ENCODE assay signal across 1 cellular context in the genomic region with DNA sequence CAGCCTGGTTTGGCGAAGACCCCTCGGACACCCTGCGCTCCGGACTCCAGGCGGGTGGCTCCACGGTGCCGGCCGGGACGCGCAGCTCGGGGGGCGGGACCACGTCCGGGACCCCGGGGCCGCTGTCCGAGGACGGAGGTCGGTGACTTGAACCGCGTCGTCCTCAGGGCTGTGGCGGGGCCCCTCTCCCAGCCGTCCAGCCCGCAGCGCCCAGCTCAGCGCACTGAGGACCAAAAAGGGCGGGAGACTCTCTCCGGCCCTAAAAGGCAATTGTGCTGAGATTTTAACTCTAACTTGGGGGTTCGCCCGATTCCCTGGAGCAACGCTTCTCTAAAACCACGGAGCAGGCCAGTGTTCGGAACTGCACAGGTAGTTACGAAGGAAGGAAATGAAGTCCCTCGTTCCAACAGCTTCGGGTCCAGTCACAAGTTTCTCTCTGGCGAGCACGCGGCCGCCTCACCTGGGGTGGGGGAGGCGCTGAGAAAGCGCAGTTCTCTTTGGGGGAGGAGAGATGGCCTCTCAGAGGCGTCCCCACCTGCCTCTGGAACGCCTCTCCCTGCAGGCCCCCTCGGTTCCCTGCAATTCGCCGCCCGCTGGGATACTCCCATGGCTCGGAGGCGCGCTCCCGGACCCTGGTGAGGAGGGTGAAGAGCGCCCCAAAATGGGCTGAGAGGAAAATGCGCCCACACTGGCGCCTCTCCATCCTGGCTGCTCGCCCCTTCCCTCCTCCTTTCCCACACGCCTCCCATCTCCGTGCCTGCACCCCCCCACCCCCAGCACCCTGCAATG.
TF ChIP-seq lines count a peak whose summit lies in the region.

No MANE protein-coding gene starts in this region.

TF ChIP-seq in WTC11, 78 proteins besides CTCF, POLR2A, EP300 and RAD21 (continued from another document):
- TF ChIP-seq, protein P1, sequence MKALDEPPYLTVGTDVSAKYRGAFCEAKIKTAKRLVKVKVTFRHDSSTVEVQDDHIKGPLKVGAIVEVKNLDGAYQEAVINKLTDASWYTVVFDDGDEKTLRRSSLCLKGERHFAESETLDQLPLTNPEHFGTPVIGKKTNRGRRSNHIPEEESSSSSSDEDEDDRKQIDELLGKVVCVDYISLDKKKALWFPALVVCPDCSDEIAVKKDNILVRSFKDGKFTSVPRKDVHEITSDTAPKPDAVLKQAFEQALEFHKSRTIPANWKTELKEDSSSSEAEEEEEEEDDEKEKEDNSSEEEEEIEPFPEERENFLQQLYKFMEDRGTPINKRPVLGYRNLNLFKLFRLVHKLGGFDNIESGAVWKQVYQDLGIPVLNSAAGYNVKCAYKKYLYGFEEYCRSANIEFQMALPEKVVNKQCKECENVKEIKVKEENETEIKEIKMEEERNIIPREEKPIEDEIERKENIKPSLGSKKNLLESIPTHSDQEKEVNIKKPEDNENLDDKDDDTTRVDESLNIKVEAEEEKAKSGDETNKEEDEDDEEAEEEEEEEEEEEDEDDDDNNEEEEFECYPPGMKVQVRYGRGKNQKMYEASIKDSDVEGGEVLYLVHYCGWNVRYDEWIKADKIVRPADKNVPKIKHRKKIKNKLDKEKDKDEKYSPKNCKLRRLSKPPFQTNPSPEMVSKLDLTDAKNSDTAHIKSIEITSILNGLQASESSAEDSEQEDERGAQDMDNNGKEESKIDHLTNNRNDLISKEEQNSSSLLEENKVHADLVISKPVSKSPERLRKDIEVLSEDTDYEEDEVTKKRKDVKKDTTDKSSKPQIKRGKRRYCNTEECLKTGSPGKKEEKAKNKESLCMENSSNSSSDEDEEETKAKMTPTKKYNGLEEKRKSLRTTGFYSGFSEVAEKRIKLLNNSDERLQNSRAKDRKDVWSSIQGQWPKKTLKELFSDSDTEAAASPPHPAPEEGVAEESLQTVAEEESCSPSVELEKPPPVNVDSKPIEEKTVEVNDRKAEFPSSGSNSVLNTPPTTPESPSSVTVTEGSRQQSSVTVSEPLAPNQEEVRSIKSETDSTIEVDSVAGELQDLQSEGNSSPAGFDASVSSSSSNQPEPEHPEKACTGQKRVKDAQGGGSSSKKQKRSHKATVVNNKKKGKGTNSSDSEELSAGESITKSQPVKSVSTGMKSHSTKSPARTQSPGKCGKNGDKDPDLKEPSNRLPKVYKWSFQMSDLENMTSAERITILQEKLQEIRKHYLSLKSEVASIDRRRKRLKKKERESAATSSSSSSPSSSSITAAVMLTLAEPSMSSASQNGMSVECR (CRISPR knock-in tag; IDR thresholded peaks at IDR 0.05; ENCODE audit: borderline replicate concordance): 0 out of 2 replicates have a peak, but pooled peaks have one; percentile 42
- TF ChIP-seq RELA (CRISPR knock-in tag; IDR thresholded peaks at IDR 0.05; ENCODE audit: borderline replicate concordance): no peak
- no peak for TF ChIP-seq PRRX2 (CRISPR knock-in tag; IDR thresholded peaks at IDR 0.05)
- TF ChIP-seq ESRRA (CRISPR knock-in tag; IDR thresholded peaks at IDR 0.05; ENCODE audit: borderline replicate concordance): no peak
